In the genomic region with DNA sequence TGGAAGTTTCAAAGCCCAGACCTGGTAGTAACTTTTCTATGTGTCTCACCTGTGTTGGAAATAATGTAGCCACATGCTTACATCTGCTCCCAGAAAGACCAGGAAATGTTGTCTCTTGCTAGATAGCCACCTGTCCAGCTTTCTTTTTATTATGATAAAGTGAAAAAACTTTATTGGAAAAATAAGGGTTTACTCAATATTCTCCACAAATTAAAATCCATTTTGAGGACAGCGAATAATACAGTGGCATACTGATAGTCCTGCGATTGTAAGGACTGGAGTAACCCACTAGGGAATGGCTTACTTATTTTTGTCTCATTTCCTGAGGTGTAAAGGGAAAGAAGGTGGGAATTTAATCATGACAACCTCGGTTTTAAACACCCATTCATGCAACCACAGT, we compare ENCODE assay signal across 1 cellular context.
TF ChIP-seq lines count a peak whose summit lies in the region.

No MANE protein-coding gene starts in this region.

TF ChIP-seq in GM12878, 131 proteins besides CTCF, POLR2A, EP300 and RAD21 (continued from another document):
- TF ChIP-seq, protein P1, sequence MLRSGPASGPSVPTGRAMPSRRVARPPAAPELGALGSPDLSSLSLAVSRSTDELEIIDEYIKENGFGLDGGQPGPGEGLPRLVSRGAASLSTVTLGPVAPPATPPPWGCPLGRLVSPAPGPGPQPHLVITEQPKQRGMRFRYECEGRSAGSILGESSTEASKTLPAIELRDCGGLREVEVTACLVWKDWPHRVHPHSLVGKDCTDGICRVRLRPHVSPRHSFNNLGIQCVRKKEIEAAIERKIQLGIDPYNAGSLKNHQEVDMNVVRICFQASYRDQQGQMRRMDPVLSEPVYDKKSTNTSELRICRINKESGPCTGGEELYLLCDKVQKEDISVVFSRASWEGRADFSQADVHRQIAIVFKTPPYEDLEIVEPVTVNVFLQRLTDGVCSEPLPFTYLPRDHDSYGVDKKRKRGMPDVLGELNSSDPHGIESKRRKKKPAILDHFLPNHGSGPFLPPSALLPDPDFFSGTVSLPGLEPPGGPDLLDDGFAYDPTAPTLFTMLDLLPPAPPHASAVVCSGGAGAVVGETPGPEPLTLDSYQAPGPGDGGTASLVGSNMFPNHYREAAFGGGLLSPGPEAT (IDR thresholded peaks at IDR 0.05; ENCODE audit: low read depth): no peak
- TF ChIP-seq CBX5 (IDR thresholded peaks at IDR 0.05; ENCODE audit: low read depth): no peak
- peak; percentile 49; the same call in 1 of the 2 replicates for TF ChIP-seq ZBTB40 (IDR thresholded peaks at IDR 0.05; ENCODE audit: borderline replicate concordance)
- no peak for TF ChIP-seq RAD51 (IDR thresholded peaks at IDR 0.05)
- TF ChIP-seq SMAD5 (IDR thresholded peaks at IDR 0.05; ENCODE audit: low read depth): no peak
